In genomic region chr17:48241131-48241591, GRCh38 we compare ENCODE assay signal across 8 cellular contexts.
DNase-seq lines count a peak whose midpoint lies in the region; ATAC-seq lines count a peak whose summit lies in the region.

No MANE protein-coding gene starts in this region.

- ATAC-seq in activated CD4-positive, CD25-positive, alpha-beta regulatory T cell treated with anti-CD3 and anti-CD28 coated beads, Interleukin-2, amount 50 U/mL, for 24 hours: peak; percentile 62 to 72
- ATAC-seq in GM21786 (IDR thresholded peaks at IDR 0.05; ENCODE audit: unreplicated experiment): peak; percentile 91
- ATAC-seq in GM21825 (IDR thresholded peaks at IDR 0.05; ENCODE audit: unreplicated experiment): no peak

- H3K4me1 Mint-ChIP-seq in activated naive CD8-positive, alpha-beta T cell (ENCODE audit: low read depth): peaks cover 87% of the 10 kb centered on the region

- DNase-seq in activated CD4-positive, CD25-positive, alpha-beta regulatory T cell (lab: John Stamatoyannopoulos, UW): no peak
- DNase-seq in LoVo (ENCODE audit: low spot score) (peak; percentile 73), left kidney (ENCODE audit: low read depth, low spot score) (peak; percentile 70), SHP77 treated with DMSO at 0.1 percent for 48 hours (lab: John Stamatoyannopoulos, UW) (no peak)

- H3K27me3 Mint-ChIP-seq in activated naive CD8-positive, alpha-beta T cell: no peaks in the 10 kb centered on the region

- H3K9me3 Mint-ChIP-seq in activated naive CD8-positive, alpha-beta T cell (ENCODE audit: low read depth): no peaks in the 10 kb centered on the region

- H3K4me3 Mint-ChIP-seq in activated naive CD8-positive, alpha-beta T cell: peak overlapping the region; percentile 12

- H3K36me3 Mint-ChIP-seq in activated naive CD8-positive, alpha-beta T cell: peaks cover 9% of the 10 kb centered on the region

- peak overlapping the region; percentile 70 for H3K27ac Mint-ChIP-seq in activated naive CD8-positive, alpha-beta T cell

Comparison
In these comparisons a context has a peak if more than half of its experiments do, and no peak if none do; other contexts are left out.
1. DNase-seq: peak in LoVo (single experiment) and left kidney (single experiment); none in activated CD4-positive, CD25-positive, alpha-beta regulatory T cell (0 of 4) and SHP77 treated with DMSO at 0.1 percent for 48 hours (single experiment).